Comparison of ENCODE assay signal across 8 cellular contexts in genomic region chr10:123559066-123559822, GRCh38.
DNase-seq lines count a peak whose midpoint lies in the region; ATAC-seq lines count a peak whose summit lies in the region.

No MANE protein-coding gene starts in this region.

- DNase-seq in DMS53 treated with DMSO at 0.1 percent for 48 hours (lab: John Stamatoyannopoulos, UW; ENCODE audit: unreplicated experiment) (peak; percentile 21), NCI-H748 (lab: John Stamatoyannopoulos, UW; ENCODE audit: unreplicated experiment) (peak; percentile 71), mesenteric fat pad (ENCODE audit: low spot score) (peak; percentile 90)
- DNase-seq in activated CD8-positive, alpha-beta T cell treated with anti-CD3 and anti-CD28 coated beads, Interleukin-2, amount 10 ng/mL, durations not matched to agents 7 days and 5 days, result peak; percentile 68
- DNase-seq in effector memory CD8-positive, alpha-beta T cell, result peak; percentile 51 to 66 (median 52)
- DNase-seq in stimulated activated CD8-positive, alpha-beta memory T cell treated with anti-CD3 and anti-CD28 coated beads, Interleukin-2, amount 100 ng/mL, for 1 hour (ENCODE audit: low read depth in 2 of 2), result peak; percentile 29 to 47

- ATAC-seq in HG02840 (IDR thresholded peaks at IDR 0.05; ENCODE audit: low FRiP score, unreplicated experiment), result peak; percentile 59
- ATAC-seq in activated CD8-positive, alpha-beta T cell treated with anti-CD3 and anti-CD28 coated beads, Interleukin-2, amount 10 ng/mL, durations not matched to agents 7 days and 5 days, result peak; percentile 63
- ATAC-seq in effector memory CD8-positive, alpha-beta T cell (replicated peaks), result peak; percentile 46
- ATAC-seq in GM18909 (IDR thresholded peaks at IDR 0.05; ENCODE audit: poor library complexity, unreplicated experiment), result no peak

- no peaks in the 10 kb centered on the region for H3K4me1 Mint-ChIP-seq in activated CD8-positive, alpha-beta T cell treated with anti-CD3 and anti-CD28 coated beads, Interleukin-2, amount 10 ng/mL, durations not matched to agents 7 days and 5 days (ENCODE audit: low read depth)
- H3K4me1 Mint-ChIP-seq in effector memory CD8-positive, alpha-beta T cell (ENCODE audit: low read depth in 2 of 2), result peaks cover 2 to 8% of the 10 kb centered on the region in 2 donors

- POLR2A ChIA-PET in activated CD8-positive, alpha-beta T cell treated with anti-CD3 and anti-CD28 coated beads, Interleukin-2, amount 10 ng/mL, durations not matched to agents 7 days and 5 days (lab: Charles Lee), result no interaction called here

- CTCF ChIA-PET in activated CD8-positive, alpha-beta T cell treated with anti-CD3 and anti-CD28 coated beads, Interleukin-2, amount 10 ng/mL, durations not matched to agents 7 days and 5 days (lab: Charles Lee), result interaction anchor here (0.7 to 1.5 kb wide), 6 partner anchors 14 to 521 kb away, joined by 3 to 9 read pairs (median 3); no protein-coding TSS in a partner anchor

- no peaks in the 10 kb centered on the region for H3K27me3 Mint-ChIP-seq in activated CD8-positive, alpha-beta T cell treated with anti-CD3 and anti-CD28 coated beads, Interleukin-2, amount 10 ng/mL, durations not matched to agents 7 days and 5 days (ENCODE audit: low read depth)
- H3K27me3 Mint-ChIP-seq in effector memory CD8-positive, alpha-beta T cell, result peaks cover 27 to 68% of the 10 kb centered on the region in 2 donors

- no peak overlapping the region for H3K4me3 Mint-ChIP-seq in activated CD8-positive, alpha-beta T cell treated with anti-CD3 and anti-CD28 coated beads, Interleukin-2, amount 10 ng/mL, durations not matched to agents 7 days and 5 days
- no peak overlapping the region for H3K4me3 Mint-ChIP-seq in effector memory CD8-positive, alpha-beta T cell

- H3K9me3 Mint-ChIP-seq in activated CD8-positive, alpha-beta T cell treated with anti-CD3 and anti-CD28 coated beads, Interleukin-2, amount 10 ng/mL, durations not matched to agents 7 days and 5 days (ENCODE audit: insufficient read depth), result no peaks in the 10 kb centered on the region
- no peaks in the 10 kb centered on the region for H3K9me3 Mint-ChIP-seq in effector memory CD8-positive, alpha-beta T cell

- H3K27ac Mint-ChIP-seq in activated CD8-positive, alpha-beta T cell treated with anti-CD3 and anti-CD28 coated beads, Interleukin-2, amount 10 ng/mL, durations not matched to agents 7 days and 5 days, result no peak overlapping the region
- H3K27ac Mint-ChIP-seq in effector memory CD8-positive, alpha-beta T cell, result no peak overlapping the region

- H3K36me3 Mint-ChIP-seq in activated CD8-positive, alpha-beta T cell treated with anti-CD3 and anti-CD28 coated beads, Interleukin-2, amount 10 ng/mL, durations not matched to agents 7 days and 5 days (ENCODE audit: low read depth), result no peaks in the 10 kb centered on the region
- no peaks in the 10 kb centered on the region for H3K36me3 Mint-ChIP-seq in effector memory CD8-positive, alpha-beta T cell (ENCODE audit: insufficient read depth)

Comparison
In these comparisons a context has a peak if more than half of its experiments do, and no peak if none do; other contexts are left out.
1. DNase-seq: peak in every context shown above with its lines; median percentile 90 in mesenteric fat pad; 71 in NCI-H748; 68 in activated CD8-positive, alpha-beta T cell treated with anti-CD3 and anti-CD28 coated beads, Interleukin-2, amount 10 ng/mL, durations not matched to agents 7 days and 5 days; 52 in effector memory CD8-positive, alpha-beta T cell; 38 in stimulated activated CD8-positive, alpha-beta memory T cell treated with anti-CD3 and anti-CD28 coated beads, Interleukin-2, amount 100 ng/mL, for 1 hour; 21 in DMS53 treated with DMSO at 0.1 percent for 48 hours.